In genomic region chr7:87171282-87171934, GRCh38 we compare ENCODE assay signal across 20 cellular contexts. TPM values are rescaled to one million over a fixed set of nuclear protein-coding genes. Genes with fewer than 3 reads are reported as not detected.
DNase-seq lines count a peak whose midpoint lies in the region; ATAC-seq, FAIRE-seq and TF ChIP-seq lines count a peak whose summit lies in the region.
"Had no signal": no experiment of that assay in that cellular context is flagged by ENCODE, and none has a peak within 500 bp of the region (broad histone marks: within the 10 kb centered on the region; RNA-seq: fewer than 3 reads in every experiment).

No MANE protein-coding gene starts in this region.

- no peak for ATAC-seq in CD8-positive, alpha-beta T cell
- peak; percentile 52 for ATAC-seq in GM19395 (IDR thresholded peaks at IDR 0.05; ENCODE audit: unreplicated experiment)
- peak; percentile 43 for ATAC-seq in HG02885 (IDR thresholded peaks at IDR 0.05; ENCODE audit: poor library complexity, unreplicated experiment)
- no peak for ATAC-seq in K562

- no peak overlapping the region for H3K4me2 ChIP-seq in K562 (ENCODE audit: insufficient read depth, low read length)

- H3K9me1 ChIP-seq in K562 (ENCODE audit: control insufficient read depth, insufficient read depth, low read length) = no peaks in the 10 kb centered on the region

- no peak for TF ChIP-seq EP300 in K562 (IDR thresholded peaks at IDR 0.05; ENCODE audit: low read length)

- no peaks in the 10 kb centered on the region for H3K27me3 ChIP-seq in CD8-positive, alpha-beta T cell (ENCODE audit: insufficient read depth, low read length)
- H3K27me3 ChIP-seq in K562 (ENCODE audit: control insufficient read depth in 2 of 2, insufficient read depth in 2 of 2, low read length in 2 of 2) = no peaks in the 10 kb centered on the region

- no peak overlapping the region for H3K4me3 Mint-ChIP-seq in CD8-positive, alpha-beta T cell
- no peak overlapping the region for H3K4me3 Mint-ChIP-seq in activated CD4-positive, alpha-beta T cell treated with anti-CD3 and anti-CD28 coated beads, Interleukin-2, amount 10 ng/mL, durations not matched to agents 24 days and 14 days
- H3K4me3 Mint-ChIP-seq: CD8-positive, alpha-beta memory T cell; HFFc6 had no signal

- no peak for FAIRE-seq in K562 (lab: Jason Lieb, UNC)
- FAIRE-seq: D721Med, GM12891, GM18507, H54 had no signal

- DNase-seq in CD8-positive, alpha-beta T cell = no peak
- DNase-seq in K562 (ENCODE audit: extremely low read depth in 1 of 4, low spot score in 3 of 4) = no peak
- DNase-seq in activated CD4-positive, alpha-beta T cell treated with anti-CD3 and anti-CD28 coated beads, Interleukin-2, amount 10 ng/mL, durations not matched to agents 24 days and 14 days = no peak
- no peak for DNase-seq in HK-2 (ENCODE audit: unreplicated experiment)
- DNase-seq in head of caudate nucleus = no peak
- DNase-seq: C1 segment of cervical spinal cord; CD8-positive, alpha-beta memory T cell; DMS 273 treated with DMSO at 0.1 percent for 48 hours; DMS79; EL; GDM1; GOT3; HFFc6 had no signal

- H3K4me1 ChIP-seq in CD8-positive, alpha-beta T cell (ENCODE audit: insufficient read depth, low read length) = no peaks in the 10 kb centered on the region
- no peaks in the 10 kb centered on the region for H3K4me1 ChIP-seq in K562 (replicated peaks in 1 of 2; ENCODE audit: control insufficient read depth in 2 of 2, insufficient read depth in 2 of 2, low read length in 2 of 2)
- H3K4me1 ChIP-seq: HAP-1 had no signal

- H3K4me3 ChIP-seq in CD8-positive, alpha-beta T cell (ENCODE audit: low read depth, low read length) = no peak overlapping the region
- H3K4me3 ChIP-seq in K562 = no peak overlapping the region
- H3K4me3 ChIP-seq: HAP-1 had no signal

- no peak for TF ChIP-seq RAD21 in K562 (CRISPR knock-in tag; conservative IDR thresholded peaks at IDR 0.05 in 1 of 2, IDR thresholded peaks at IDR 0.05 in 1 of 2)

- H3K79me2 ChIP-seq in K562 (ENCODE audit: control insufficient read depth, insufficient read depth, low read length) = no peaks in the 10 kb centered on the region

- TF ChIP-seq CTCF in CD8-positive, alpha-beta T cell (IDR thresholded peaks at IDR 0.05) = no peak
- no peak for TF ChIP-seq CTCF in K562 (IDR thresholded peaks at IDR 0.05 in 2 of 3, conservative IDR thresholded peaks at IDR 0.05 in 1 of 3; ENCODE audit: insufficient read depth in 2 of 3, low read depth in 1 of 3, low read length in 3 of 3)

- H3K9me3 Mint-ChIP-seq in CD8-positive, alpha-beta T cell = no peaks in the 10 kb centered on the region
- H3K9me3 Mint-ChIP-seq in activated CD4-positive, alpha-beta T cell treated with anti-CD3 and anti-CD28 coated beads, Interleukin-2, amount 10 ng/mL, durations not matched to agents 24 days and 14 days = no peaks in the 10 kb centered on the region
- H3K9me3 Mint-ChIP-seq: CD8-positive, alpha-beta memory T cell; HFFc6 had no signal

- H3K36me3 ChIP-seq in CD8-positive, alpha-beta T cell (ENCODE audit: insufficient read depth, low read length) = peaks cover 64% of the 10 kb centered on the region
- peaks cover 97% of the 10 kb centered on the region for H3K36me3 ChIP-seq in K562 (ENCODE audit: control insufficient read depth, insufficient read depth, low read length)

- H3K9me3 ChIP-seq in CD8-positive, alpha-beta T cell (ENCODE audit: low read length) = no peaks in the 10 kb centered on the region
- no peaks in the 10 kb centered on the region for H3K9me3 ChIP-seq in K562 (replicated peaks; ENCODE audit: control insufficient read depth, insufficient read depth, low read depth, low read length)
- H3K9me3 ChIP-seq: HAP-1 had no signal

- intact Hi-C loops in CD8-positive, alpha-beta T cell (cut with DNase I, micrococcal nuclease) = no loop called here
- intact Hi-C loops in K562 (cut with micrococcal nuclease) = no loop called here
- intact Hi-C loops in activated CD4-positive, alpha-beta T cell treated with anti-CD3 and anti-CD28 coated beads, Interleukin-2, amount 10 ng/mL, durations not matched to agents 24 days and 14 days (cut with micrococcal nuclease) = no loop called here
- intact Hi-C loops in head of caudate nucleus (cut with DNase I) = no loop called here

- POLR2A ChIA-PET in CD8-positive, alpha-beta T cell (lab: Charles Lee) = interaction anchor here (0.9 kb wide), 1 partner anchor 174 kb away, joined by 3 read pairs; the partner anchor contains the start of gene CROT
- POLR2A ChIA-PET in K562 (lab: Yijun Ruan, JAX) = interaction anchor here (0.5 to 2.4 kb wide), 3 partner anchors 9 to 228 kb away, joined by 3 to 11 read pairs (median 4); no protein-coding TSS in a partner anchor

- H3K36me3 Mint-ChIP-seq in CD8-positive, alpha-beta T cell = peaks cover 87% of the 10 kb centered on the region
- peaks cover 71% of the 10 kb centered on the region for H3K36me3 Mint-ChIP-seq in activated CD4-positive, alpha-beta T cell treated with anti-CD3 and anti-CD28 coated beads, Interleukin-2, amount 10 ng/mL, durations not matched to agents 24 days and 14 days (ENCODE audit: low read depth)

- H3K27me3 Mint-ChIP-seq in CD8-positive, alpha-beta T cell (ENCODE audit: low read depth) = no peaks in the 10 kb centered on the region
- no peaks in the 10 kb centered on the region for H3K27me3 Mint-ChIP-seq in activated CD4-positive, alpha-beta T cell treated with anti-CD3 and anti-CD28 coated beads, Interleukin-2, amount 10 ng/mL, durations not matched to agents 24 days and 14 days
- H3K27me3 Mint-ChIP-seq: CD8-positive, alpha-beta memory T cell had no signal

- no peak for TF ChIP-seq POLR2A in K562 (conservative IDR thresholded peaks at IDR 0.05)

- CTCF ChIA-PET in CD8-positive, alpha-beta T cell (lab: Charles Lee) = interaction anchor here (1.3 to 1.5 kb wide), 3 partner anchors 19 to 244 kb away, joined by 3 to 4 read pairs (median 3); partner anchors contain the start of gene DMTF1
- CTCF ChIA-PET in K562 (lab: Yijun Ruan, JAX; ENCODE audit: low intra/inter-chr PET ratio) = no interaction called here

- H3K27ac ChIP-seq in CD8-positive, alpha-beta T cell (ENCODE audit: low read depth, low read length) = no peak overlapping the region
- H3K27ac ChIP-seq in K562 (ENCODE audit: extremely low read depth, low read depth, low read length) = no peak overlapping the region

- no TSS peak for BruUV-seq in K562 (replicated peaks; lab: Mats Ljungman, UMichigan)

- no peak overlapping the region for H2AFZ ChIP-seq in K562 (ENCODE audit: low read depth, low read length)

- peaks cover 32% of the 10 kb centered on the region for H3K4me1 Mint-ChIP-seq in CD8-positive, alpha-beta T cell (ENCODE audit: low read depth)
- peaks cover 15% of the 10 kb centered on the region for H3K4me1 Mint-ChIP-seq in activated CD4-positive, alpha-beta T cell treated with anti-CD3 and anti-CD28 coated beads, Interleukin-2, amount 10 ng/mL, durations not matched to agents 24 days and 14 days

- in situ Hi-C loops in K562 (cut with MboI) = no loop called here

- H3K27ac Mint-ChIP-seq in CD8-positive, alpha-beta T cell = peak overlapping the region; percentile 56
- H3K27ac Mint-ChIP-seq in activated CD4-positive, alpha-beta T cell treated with anti-CD3 and anti-CD28 coated beads, Interleukin-2, amount 10 ng/mL, durations not matched to agents 24 days and 14 days = no peak overlapping the region
- H3K27ac Mint-ChIP-seq: HFFc6 had no signal

- no peaks in the 10 kb centered on the region for H4K20me1 ChIP-seq in K562 (replicated peaks; ENCODE audit: control insufficient read depth, insufficient read depth, low read length)

- H3K9ac ChIP-seq in K562 (ENCODE audit: insufficient read depth in 1 of 2, low read depth in 2 of 2, low read length in 2 of 2) = no peak overlapping the region

RNA-seq across cellular contexts. Expression of gene DMTF1, which starts 19.2 kb away (rescaled TPM):
- total RNA-seq in CD8-positive, alpha-beta T cell = 100 to 1,000 TPM in 1 of 2 experiments, 10 to 100 TPM in 1; 97.9 to 103 TPM
- 246 and 960 TPM in 2 replicates for total RNA-seq in K562 (2011; cell fraction: chromatin; rRNA removed; ENCODE audit: low replicate concordance)
- total RNA-seq in K562 (2011; cell fraction: nucleolus; rRNA removed) = 112 and 178 TPM in 2 replicates
- total RNA-seq in K562 (2011; cell fraction: nucleoplasm; rRNA removed) = 283 and 397 TPM in 2 replicates
- total RNA-seq in K562 (2014; rRNA removed) (56.4 and 56.7 TPM in 2 replicates), K562 (2014; rRNA removed; fragmentation: Illumina TruSeq; extraction: Trizol) (89.4 and 95.7 TPM in 2 replicates), K562 (2015; rRNA removed; fragmentation: Illumina TruSeq; extraction: Trizol) (72.5 and 90.5 TPM in 2 replicates), K562 (2021) (62.5 and 64.3 TPM in 2 replicates)
- polyA plus RNA-seq in K562 (2011; rRNA removed) (205 and 208 TPM in 2 replicates), K562 (2014; fragmentation: Illumina TruSeq; extraction: Trizol) (92.7 and 98.5 TPM in 2 replicates), K562 (2014; fragmentation: Nextera tagmentation; extraction: Ambion mirVana) (10 to 100 TPM; 25.7 to 52.4 TPM), K562 (2014; rRNA removed) (71.4 and 74.7 TPM in 2 replicates)
- 52.2 and 63.2 TPM in 2 replicates for polyA plus RNA-seq in K562 (2011; cell fraction: cytosol; rRNA removed)
- polyA plus RNA-seq in K562 (2011; cell fraction: nucleus; rRNA removed) = 617 and 696 TPM in 2 replicates
- 45.0 and 77.9 TPM in 2 replicates for polyA plus RNA-seq in K562 (2012)
- polyA minus RNA-seq in K562 (2011; rRNA and poly(A)+ RNA removed) = 313 and 334 TPM in 2 replicates
- polyA minus RNA-seq in K562 (2011; cell fraction: cytosol; rRNA and poly(A)+ RNA removed) = 36.5 and 39.3 TPM in 2 replicates
- polyA minus RNA-seq in K562 (2011; cell fraction: nucleus; rRNA and poly(A)+ RNA removed) = 358 and 510 TPM in 2 replicates
- total RNA-seq in activated CD4-positive, alpha-beta T cell treated with anti-CD3 and anti-CD28 coated beads, Interleukin-2, amount 10 ng/mL, durations not matched to agents 24 days and 14 days = 95.7 and 102 TPM in 2 replicates

RNA-seq across cellular contexts. Expression of gene TMEM243, which starts 48.1 kb away (rescaled TPM):
- total RNA-seq in CD8-positive, alpha-beta T cell = 100 to 1,000 TPM; 122 to 124 TPM
- 3.9 and 7.3 TPM in 2 replicates for total RNA-seq in K562 (2011; cell fraction: chromatin; rRNA removed; ENCODE audit: low replicate concordance)
- total RNA-seq in K562 (2011; cell fraction: nucleolus; rRNA removed) = 2.2 and 3.9 TPM in 2 replicates
- 4.3 and 6.5 TPM in 2 replicates for total RNA-seq in K562 (2011; cell fraction: nucleoplasm; rRNA removed)
- total RNA-seq in K562 (2014; rRNA removed) = 6.6 and 8.6 TPM in 2 replicates
- total RNA-seq in K562 (2014; rRNA removed; fragmentation: Illumina TruSeq; extraction: Trizol) = 8.4 and 8.6 TPM in 2 replicates
- 5.2 and 6.7 TPM in 2 replicates for total RNA-seq in K562 (2015; rRNA removed; fragmentation: Illumina TruSeq; extraction: Trizol)
- total RNA-seq in K562 (2021) = 5.7 and 6.1 TPM in 2 replicates
- polyA plus RNA-seq in K562 (2011; rRNA removed) = 5.1 and 6.3 TPM in 2 replicates
- polyA plus RNA-seq in K562 (2011; cell fraction: cytosol; rRNA removed) = 1.8 and 4.2 TPM in 2 replicates
- polyA plus RNA-seq in K562 (2011; cell fraction: nucleus; rRNA removed) = 4.3 and 6.7 TPM in 2 replicates
- polyA plus RNA-seq in K562 (2012) = 5.5 and 18.3 TPM in 2 replicates
- polyA plus RNA-seq in K562 (2014; fragmentation: Illumina TruSeq; extraction: Trizol) = 6.3 and 6.6 TPM in 2 replicates
- 1 to 10 TPM; 3.9 to 4.2 TPM for polyA plus RNA-seq in K562 (2014; fragmentation: Nextera tagmentation; extraction: Ambion mirVana)
- 7.2 and 8.5 TPM in 2 replicates for polyA plus RNA-seq in K562 (2014; rRNA removed)
- 3.7 and 3.8 TPM in 2 replicates for polyA minus RNA-seq in K562 (2011; rRNA and poly(A)+ RNA removed)
- 3.5 TPM in 1 of 2 replicates, not detected in the other for polyA minus RNA-seq in K562 (2011; cell fraction: cytosol; rRNA and poly(A)+ RNA removed)
- 2.3 and 7.2 TPM in 2 replicates for polyA minus RNA-seq in K562 (2011; cell fraction: nucleus; rRNA and poly(A)+ RNA removed)
- total RNA-seq in activated CD4-positive, alpha-beta T cell treated with anti-CD3 and anti-CD28 coated beads, Interleukin-2, amount 10 ng/mL, durations not matched to agents 24 days and 14 days = 46.1 and 48.0 TPM in 2 replicates

Comparison
In these comparisons a context has a peak if more than half of its experiments do, and no peak if none do; other contexts are left out.
1. ATAC-seq: peak in GM19395 (single experiment) and HG02885 (single experiment); none in CD8-positive, alpha-beta T cell (single experiment) and K562 (single experiment).